Comparison of ENCODE assay signal across 10 cellular contexts in genomic region chr15:89378699-89379422, GRCh38. TPM values are rescaled to one million over a fixed set of nuclear protein-coding genes. Genes with fewer than 3 reads are reported as not detected.
DNase-seq lines count a peak whose midpoint lies in the region; ATAC-seq and TF ChIP-seq lines count a peak whose summit lies in the region.
"Had no signal": no experiment of that assay in that cellular context is flagged by ENCODE, and none has a peak within 500 bp of the region (broad histone marks: within the 10 kb centered on the region; RNA-seq: fewer than 3 reads in every experiment).

No MANE protein-coding gene starts in this region.

- H4K91ac ChIP-seq in mesenchymal stem cell (ENCODE audit: low read length) = no peak overlapping the region

- peaks cover 64 to 85% of the 10 kb centered on the region in 2 donors for H3K27me3 Mint-ChIP-seq in T-cell

- no peak overlapping the region for H2BK15ac ChIP-seq in mesenchymal stem cell (ENCODE audit: low read depth, poor library complexity, severe bottlenecking)

- no peak for DNase-seq in T-cell
- DNase-seq in coronary artery (ENCODE audit: low spot score) = no peak
- no peak for DNase-seq in mesenchymal stem cell
- DNase-seq in foreskin melanocyte = no peak
- DNase-seq in EL = no peak
- no peak for DNase-seq in MM.1S
- DNase-seq: adrenal gland, NCI-H2081 treated with DMSO at 0.1 percent for 48 hours had no signal

- peak overlapping the region; percentile 62 to 78 (median 77) for H3K4me3 Mint-ChIP-seq in T-cell

- no peaks in the 10 kb centered on the region for H3K9me2 ChIP-seq in MM.1S (replicated peaks; ENCODE audit: insufficient read depth, low read length)

- H3K23ac ChIP-seq in mesenchymal stem cell (ENCODE audit: low read length in 2 of 2) = no peak overlapping the region

- H3K4me2 ChIP-seq in mesenchymal stem cell (ENCODE audit: low read length, poor library complexity, severe bottlenecking) (peak overlapping the region; percentile 27), MM.1S (ENCODE audit: low read depth, low read length) (no peak overlapping the region)

- H3K79me2 ChIP-seq in MM.1S (ENCODE audit: low read length) = no peaks in the 10 kb centered on the region

- H3K4me1 Mint-ChIP-seq in T-cell = peaks cover 0 to 10% (median 7%) of the 10 kb centered on the region in 3 donors

- no peak overlapping the region for H3K4ac ChIP-seq in mesenchymal stem cell (ENCODE audit: low read depth in 1 of 2, low read length in 2 of 2)

- WGBS in mesenchymal stem cell = 10% methylated on average over 71 of the region's 75 CpGs

- CTCF ChIA-PET in T-cell (lab: Charles Lee) = no interaction called here

- H3K9me3 ChIP-seq in mesenchymal stem cell (ENCODE audit: control insufficient read depth, low read length) (no peaks in the 10 kb centered on the region), subcutaneous abdominal adipose tissue (ENCODE audit: control insufficient read depth in 5 of 5, low read length in 5 of 5) (no peaks in the 10 kb centered on the region), MM.1S (replicated peaks; ENCODE audit: insufficient read depth, low read length) (no peaks in the 10 kb centered on the region)
- H3K9me3 ChIP-seq: adrenal gland had no signal

- H3K9ac ChIP-seq in mesenchymal stem cell (ENCODE audit: low read length) (no peak overlapping the region), subcutaneous abdominal adipose tissue (ENCODE audit: low read length in 5 of 5) (no peak overlapping the region), MM.1S (ENCODE audit: low read length) (no peak overlapping the region)

- H4K20me1 ChIP-seq in MM.1S (ENCODE audit: insufficient read depth, low read length) = no peaks in the 10 kb centered on the region

- H3K27ac ChIP-seq in coronary artery = no peak overlapping the region
- H3K27ac ChIP-seq in mesenchymal stem cell (ENCODE audit: low read length, poor library complexity, severe bottlenecking) = no peak overlapping the region
- H3K27ac ChIP-seq in subcutaneous abdominal adipose tissue (ENCODE audit: low read depth, low read length) = no peak overlapping the region
- no peak overlapping the region for H3K27ac ChIP-seq in MM.1S (ENCODE audit: low read length)
- H3K27ac ChIP-seq: adrenal gland had no signal

- H3K79me1 ChIP-seq in mesenchymal stem cell (replicated peaks; ENCODE audit: low read length, poor library complexity, severe bottlenecking) = no peaks in the 10 kb centered on the region

- no peaks in the 10 kb centered on the region for H3F3A ChIP-seq in MM.1S (ENCODE audit: insufficient read depth, low read length)

- H2AFZ ChIP-seq in mesenchymal stem cell (ENCODE audit: low read depth, low read length) (no peak overlapping the region), MM.1S (ENCODE audit: low read length) (no peak overlapping the region)

- H2BK12ac ChIP-seq in mesenchymal stem cell (ENCODE audit: low read length in 2 of 2) = no peak overlapping the region

- H3K18ac ChIP-seq in mesenchymal stem cell (ENCODE audit: low read depth in 1 of 2, low read length in 2 of 2) = no peak overlapping the region

- no peak overlapping the region for H2BK5ac ChIP-seq in mesenchymal stem cell (ENCODE audit: low read depth, low read length, poor library complexity, severe bottlenecking)

- POLR2A ChIA-PET in T-cell (lab: Charles Lee) = no interaction called here

- no peak overlapping the region for H4K8ac ChIP-seq in mesenchymal stem cell (ENCODE audit: low read length)

- peak; percentile 31 to 56 (median 43) for ATAC-seq in T-cell (replicated peaks in 1 of 4)
- ATAC-seq in HG03095 (IDR thresholded peaks at IDR 0.05; ENCODE audit: unreplicated experiment) = no peak

- H2AK5ac ChIP-seq in mesenchymal stem cell (ENCODE audit: low read length, severe bottlenecking) = no peak overlapping the region

- no peak overlapping the region for H2BK120ac ChIP-seq in mesenchymal stem cell (ENCODE audit: low read depth, low read length)

- no peaks in the 10 kb centered on the region for H3K9me3 Mint-ChIP-seq in T-cell

- H3K4me1 ChIP-seq in mesenchymal stem cell (ENCODE audit: control insufficient read depth, insufficient read depth, low read depth, low read length) (peaks cover 14% of the 10 kb centered on the region), subcutaneous abdominal adipose tissue (ENCODE audit: control insufficient read depth in 5 of 5, insufficient read depth in 5 of 5, low read length in 5 of 5) (peaks cover 0 to 19% (median 16%) of the 10 kb centered on the region in 5 donors), MM.1S (ENCODE audit: low read length) (no peaks in the 10 kb centered on the region)
- H3K4me1 ChIP-seq: adrenal gland had no signal

- H3K36me3 Mint-ChIP-seq in T-cell = no peaks in the 10 kb centered on the region

- H3K36me3 ChIP-seq in mesenchymal stem cell (ENCODE audit: control insufficient read depth in 1 of 2, insufficient read depth in 2 of 2, low read depth in 1 of 2, low read length in 2 of 2) (no peaks in the 10 kb centered on the region), subcutaneous abdominal adipose tissue (ENCODE audit: control insufficient read depth in 5 of 5, insufficient read depth in 5 of 5, low read length in 5 of 5) (no peaks in the 10 kb centered on the region), MM.1S (replicated peaks; ENCODE audit: insufficient read depth, low read length) (no peaks in the 10 kb centered on the region)
- H3K36me3 ChIP-seq: adrenal gland had no signal

- no peak overlapping the region for H3K27ac Mint-ChIP-seq in T-cell

- peaks cover 97 to 98% of the 10 kb centered on the region in 2 experiments for H3K27me3 ChIP-seq in mesenchymal stem cell (ENCODE audit: control insufficient read depth in 1 of 2, insufficient read depth in 1 of 2, low read length in 2 of 2)
- H3K27me3 ChIP-seq in subcutaneous abdominal adipose tissue (ENCODE audit: control insufficient read depth in 5 of 5, insufficient read depth in 4 of 5, low read length in 5 of 5) = peaks cover 45 to 82% (median 65%) of the 10 kb centered on the region in 5 donors
- peaks cover 85% of the 10 kb centered on the region for H3K27me3 ChIP-seq in MM.1S (replicated peaks; ENCODE audit: insufficient read depth, low read length)

- TF ChIP-seq CTCF in coronary artery (IDR thresholded peaks at IDR 0.05) (no peak), MM.1S (IDR thresholded peaks at IDR 0.05; ENCODE audit: low read length) (no peak)

- H3K14ac ChIP-seq in mesenchymal stem cell (ENCODE audit: low read length in 2 of 2) = no peak overlapping the region

- H3K4me3 ChIP-seq in coronary artery (peak overlapping the region; percentile 64), mesenchymal stem cell (ENCODE audit: insufficient read depth in 1 of 2, low read depth in 1 of 2, low read length in 2 of 2) (no peak overlapping the region), subcutaneous abdominal adipose tissue (ENCODE audit: low read depth in 1 of 5, low read length in 5 of 5) (peak overlapping the region in 4 of 5 donors; percentile 39 to 52 (median 44)), MM.1S (ENCODE audit: low read length) (no peak overlapping the region)

RNA-seq across cellular contexts. Expression of gene POLG, which starts 44.2 kb away (rescaled TPM):
- total RNA-seq in T-cell = 100 to 1,000 TPM; 136 to 171 (median 165) TPM
- polyA plus RNA-seq in mesenchymal stem cell (2013, experiment 1 of 2) = 18.2 TPM
- polyA plus RNA-seq in mesenchymal stem cell (2013, experiment 2 of 2) = 16.6 TPM

Comparison
In these comparisons a context has a peak if more than half of its experiments do, and no peak if none do; other contexts are left out.
1. H3K4me3 ChIP-seq: peak in coronary artery (single experiment) and subcutaneous abdominal adipose tissue (4 of 5); none in mesenchymal stem cell (0 of 2) and MM.1S (single experiment).